19 cellular contexts compared by ENCODE assay signal in genomic region chr14:92719421-92719820, GRCh38. TPM values are rescaled to one million over a fixed set of nuclear protein-coding genes. Genes with fewer than 3 reads are reported as not detected.
A peak's percentile ranks its signal among the peaks of the same experiment; 100 is the strongest.
DNase-seq lines count a peak whose midpoint lies in the region; ATAC-seq, FAIRE-seq and TF ChIP-seq lines count a peak whose summit lies in the region.
"Had no signal": no experiment of that assay in that cellular context is flagged by ENCODE, and none has a peak within 500 bp of the region (broad histone marks: within the 10 kb centered on the region; RNA-seq: fewer than 3 reads in every experiment).

No MANE protein-coding gene starts in this region.

- H3K27me3 Mint-ChIP-seq in neural progenitor cell (ENCODE audit: insufficient read depth, low read depth) = peaks cover 2% of the 10 kb centered on the region
- H3K27me3 Mint-ChIP-seq: activated naive CD8-positive, alpha-beta T cell; stimulated activated naive CD8-positive, alpha-beta T cell treated with anti-CD3 and anti-CD28 coated beads, Interleukin-15, Interleukin-2, amounts not matched to agents 100 ng/mL and 50 ng/mL, for 24 hours; T-cell had no signal

- FAIRE-seq in D721Med (lab: Jason Lieb, UNC) = no peak
- FAIRE-seq: endothelial cell of umbilical vein, GM19239 had no signal

- H3K27me3 ChIP-seq in osteoblast (ENCODE audit: insufficient read depth, low read length) (no peaks in the 10 kb centered on the region), uterus (no peaks in the 10 kb centered on the region), neural progenitor cell (no peaks in the 10 kb centered on the region)

- H3K4me3 Mint-ChIP-seq in neural progenitor cell = no peak overlapping the region
- H3K4me3 Mint-ChIP-seq: activated naive CD8-positive, alpha-beta T cell; neural crest cell; stimulated activated naive CD8-positive, alpha-beta T cell treated with anti-CD3 and anti-CD28 coated beads, Interleukin-15, Interleukin-2, amounts not matched to agents 100 ng/mL and 50 ng/mL, for 24 hours; T-cell had no signal

- H3K4me3 ChIP-seq in fibroblast of the aortic adventitia (ENCODE audit: low read depth, low read length) (no peak overlapping the region), osteoblast (ENCODE audit: insufficient read depth, low read length) (no peak overlapping the region), uterus (no peak overlapping the region), neural progenitor cell (no peak overlapping the region)
- H3K4me3 ChIP-seq: lower lobe of right lung had no signal

- no peak overlapping the region for H3K27ac Mint-ChIP-seq in neural progenitor cell
- H3K27ac Mint-ChIP-seq: activated naive CD8-positive, alpha-beta T cell; stimulated activated naive CD8-positive, alpha-beta T cell treated with anti-CD3 and anti-CD28 coated beads, Interleukin-15, Interleukin-2, amounts not matched to agents 100 ng/mL and 50 ng/mL, for 24 hours; T-cell had no signal

- no peak overlapping the region for H3K9ac ChIP-seq in neural progenitor cell

- H3K9me3 Mint-ChIP-seq in neural progenitor cell = peaks cover 2% of the 10 kb centered on the region
- H3K9me3 Mint-ChIP-seq: neural crest cell; stimulated activated naive CD8-positive, alpha-beta T cell treated with anti-CD3 and anti-CD28 coated beads, Interleukin-15, Interleukin-2, amounts not matched to agents 100 ng/mL and 50 ng/mL, for 24 hours; T-cell had no signal

- no peaks in the 10 kb centered on the region for H3K4me1 Mint-ChIP-seq in neural progenitor cell
- H3K4me1 Mint-ChIP-seq: neural crest cell had no signal

- ATAC-seq in activated CD4-positive, CD25-positive, alpha-beta regulatory T cell treated with anti-CD3 and anti-CD28 coated beads, Interleukin-2, amount 50 U/mL, for 24 hours = no peak
- ATAC-seq: lower lobe of right lung, T-cell had no signal

- H4K20me1 ChIP-seq in osteoblast (ENCODE audit: insufficient read depth, low read length) = no peaks in the 10 kb centered on the region
- H4K20me1 ChIP-seq in neural progenitor cell (ENCODE audit: low read depth) = no peaks in the 10 kb centered on the region

- peak overlapping the region; percentile 77 for H3K27ac ChIP-seq in VCaP
- H3K27ac ChIP-seq in osteoblast (ENCODE audit: low read depth, low read length) = peak overlapping the region; percentile 75
- H3K27ac ChIP-seq in uterus = peak overlapping the region; percentile 9 to 35
- no peak overlapping the region for H3K27ac ChIP-seq in neural progenitor cell

- DNase-seq in fibroblast of the aortic adventitia (ENCODE audit: low read depth) = peak; percentile 76
- DNase-seq in osteoblast (ENCODE audit: insufficient read length, low spot score, missing footprints) = peak; percentile 90
- DNase-seq in uterus = no peak
- no peak for DNase-seq in D721Med (ENCODE audit: insufficient read length, low spot score)
- no peak for DNase-seq in neural progenitor cell (ENCODE audit: low spot score)
- DNase-seq: activated CD4-positive, CD25-positive, alpha-beta regulatory T cell treated with anti-CD3 and anti-CD28 coated beads, Interleukin-2, amount 50 U/mL, for 72 hours; GF-D8; lower lobe of right lung; MM.1S; NCI-H2081 treated with DMSO at 0.1 percent for 48 hours; NCI-H748 treated with DMSO at 0.1 percent for 48 hours; T-cell had no signal

- H2AFZ ChIP-seq in osteoblast (ENCODE audit: low read length) (no peak overlapping the region), neural progenitor cell (replicated peaks) (no peak overlapping the region)

- peaks cover 27% of the 10 kb centered on the region for H3K4me1 ChIP-seq in osteoblast (ENCODE audit: insufficient read depth, low read length)
- no peaks in the 10 kb centered on the region for H3K4me1 ChIP-seq in uterus
- H3K4me1 ChIP-seq in neural progenitor cell = no peaks in the 10 kb centered on the region

- TF ChIP-seq CTCF in VCaP (conservative IDR thresholded peaks at IDR 0.05) (no peak), fibroblast of the aortic adventitia (IDR thresholded peaks at IDR 0.05; ENCODE audit: insufficient read depth, low read length) (no peak), osteoblast (IDR thresholded peaks at IDR 0.05; ENCODE audit: extremely low read depth, low read depth, low read length) (no peak), uterus (IDR thresholded peaks at IDR 0.05) (no peak), D721Med (IDR thresholded peaks at IDR 0.05; ENCODE audit: insufficient read depth, missing control alignments) (no peak), neural progenitor cell (IDR thresholded peaks at IDR 0.05) (no peak)

- H3K4me2 ChIP-seq in osteoblast (ENCODE audit: insufficient read depth, low read length) (peak overlapping the region; percentile 24), neural progenitor cell (no peak overlapping the region)

- no peaks in the 10 kb centered on the region for H3K36me3 ChIP-seq in osteoblast (ENCODE audit: insufficient read depth, low read length)
- no peaks in the 10 kb centered on the region for H3K36me3 ChIP-seq in uterus
- H3K36me3 ChIP-seq in neural progenitor cell = no peaks in the 10 kb centered on the region

- no peak for TF ChIP-seq POLR2A in uterus (IDR thresholded peaks at IDR 0.05)

- intact Hi-C loops in uterus (cut with DNase I; ENCODE audit: low total_unique reads) = no loop called here

- H3K36me3 Mint-ChIP-seq in neural progenitor cell = peaks cover 12% of the 10 kb centered on the region

- no peaks in the 10 kb centered on the region for H3K79me2 ChIP-seq in osteoblast (ENCODE audit: insufficient read depth, low read length)
- H3K79me2 ChIP-seq in neural progenitor cell (ENCODE audit: low read depth) = peaks cover 10% of the 10 kb centered on the region

- H3F3A ChIP-seq in neural progenitor cell (ENCODE audit: low read depth) = no peaks in the 10 kb centered on the region

- H3K9me3 ChIP-seq in osteoblast (ENCODE audit: low read depth, low read length) (no peaks in the 10 kb centered on the region), uterus (no peaks in the 10 kb centered on the region), neural progenitor cell (ENCODE audit: low read depth) (no peaks in the 10 kb centered on the region)
- H3K9me3 ChIP-seq: lower lobe of right lung had no signal

RNA-seq across cellular contexts. Expression of gene LGMN, which starts 29.0 kb away (rescaled TPM):
- total RNA-seq in fibroblast of the aortic adventitia (ENCODE audit: low replicate concordance) (28.6 and 44.0 TPM in 2 replicates), osteoblast (67.5 and 89.4 TPM in 2 replicates), uterus (10 to 100 TPM; 13.6 to 91.4 (median 69.1) TPM), neural progenitor cell (ENCODE audit: low replicate concordance) (71.8 and 87.0 TPM in 2 replicates)

Comparison
In these comparisons a context has a peak if more than half of its experiments do, and no peak if none do; other contexts are left out.
1. DNase-seq: peak in fibroblast of the aortic adventitia (single experiment) and osteoblast (single experiment); none in uterus (0 of 2), D721Med (single experiment) and neural progenitor cell (single experiment).